In genomic region chr2:23669413-23670244, GRCh38 we compare ENCODE assay signal across 10 cellular contexts.
A peak's percentile ranks its signal among the peaks of the same experiment; 100 is the strongest.
DNase-seq lines count a peak whose midpoint lies in the region; ATAC-seq and TF ChIP-seq lines count a peak whose summit lies in the region.
"Had no signal": no experiment of that assay in that cellular context is flagged by ENCODE, and none has a peak within 500 bp of the region (broad histone marks: within the 10 kb centered on the region; RNA-seq: fewer than 3 reads in every experiment).

No MANE protein-coding gene starts in this region.

- H3K27me3 Mint-ChIP-seq in endothelial cell (ENCODE audit: unreplicated experiment) = peaks cover 21% of the 10 kb centered on the region

- WGBS in ovary, 3 donors = 57 to 60% (median 60%) methylated on average over 22 of the region's 22 CpGs

- H3K27ac ChIP-seq in ovary = peak overlapping the region in 1 of 2 donors; percentile 45
- H3K27ac ChIP-seq: cardiac muscle cell had no signal

- H3K36me3 ChIP-seq in ovary = no peaks in the 10 kb centered on the region
- H3K36me3 ChIP-seq: cardiac muscle cell had no signal

- TF ChIP-seq CTCF in ovary (IDR thresholded peaks at IDR 0.05) (no peak), endothelial cell (IDR thresholded peaks at IDR 0.05; ENCODE audit: unreplicated experiment) (no peak)

- no peak overlapping the region for H3K4me3 Mint-ChIP-seq in endothelial cell (ENCODE audit: unreplicated experiment)
- H3K4me3 Mint-ChIP-seq: memory B cell had no signal

- H3K36me3 Mint-ChIP-seq in endothelial cell (ENCODE audit: low read depth, unreplicated experiment) = peaks cover 15% of the 10 kb centered on the region

- no peak overlapping the region for H3K27ac Mint-ChIP-seq in endothelial cell (ENCODE audit: unreplicated experiment)
- H3K27ac Mint-ChIP-seq: memory B cell had no signal

- no peaks in the 10 kb centered on the region for H3K9me3 ChIP-seq in ovary

- H3K27me3 ChIP-seq in ovary = no peaks in the 10 kb centered on the region
- H3K27me3 ChIP-seq: cardiac muscle cell had no signal

- H3K4me1 ChIP-seq in ovary (ENCODE audit: insufficient read depth) = peaks cover 9% of the 10 kb centered on the region

- TF ChIP-seq EP300 in ovary (IDR thresholded peaks at IDR 0.05) = no peak

- no peaks in the 10 kb centered on the region for H3K9me3 Mint-ChIP-seq in endothelial cell (ENCODE audit: unreplicated experiment)
- H3K9me3 Mint-ChIP-seq: memory B cell had no signal

- H3K4me3 ChIP-seq in ovary = no peak overlapping the region
- H3K4me3 ChIP-seq: cardiac muscle cell had no signal

- DNase-seq in COLO829 (ENCODE audit: low spot score) = peak; percentile 3
- peak; percentile 51 for DNase-seq in glomerular visceral epithelial cell (ENCODE audit: extremely low spot score)
- peak; percentile 81 to 90 (median 89) for DNase-seq in ovary
- DNase-seq in NCI-H187 (lab: John Stamatoyannopoulos, UW) = no peak
- no peak for DNase-seq in endothelial cell (ENCODE audit: low spot score)

- H3K4me1 Mint-ChIP-seq in endothelial cell (ENCODE audit: unreplicated experiment) = peaks cover 8% of the 10 kb centered on the region
- H3K4me1 Mint-ChIP-seq: memory B cell had no signal

- ATAC-seq in SK-N-SH treated with all-trans-retinoic acid at 6 μM for 48 hours = peak; percentile 60
- ATAC-seq in GM21423 (IDR thresholded peaks at IDR 0.05; ENCODE audit: unreplicated experiment) = no peak
- ATAC-seq in HG03460 (IDR thresholded peaks at IDR 0.05; ENCODE audit: unreplicated experiment) = no peak

- intact Hi-C loops in ovary (cut with DNase I) = loop anchor here in 1 of 4 donors (5.0 kb wide), 1 partner anchor 138 kb away; no protein-coding TSS in a partner anchor

- no peak for TF ChIP-seq POLR2A in ovary (IDR thresholded peaks at IDR 0.05)

TF ChIP-seq in SK-N-SH treated with all-trans-retinoic acid at 6 μM for 48 hours, 23 proteins besides CTCF, POLR2A, EP300 and RAD21:
- TF ChIP-seq GLIS3 (CRISPR knock-in tag; IDR thresholded peaks at IDR 0.05) = no peak
- TF ChIP-seq ZFP30 (CRISPR knock-in tag; IDR thresholded peaks at IDR 0.05) = no peak
- no peak for TF ChIP-seq ARNTL (CRISPR knock-in tag; IDR thresholded peaks at IDR 0.05; ENCODE audit: borderline replicate concordance, low read depth)
- peak; percentile 51; the same call in 1 of the 2 replicates for TF ChIP-seq ZFP3 (CRISPR knock-in tag; IDR thresholded peaks at IDR 0.05)
- TF ChIP-seq PATZ1 (CRISPR knock-in tag; IDR thresholded peaks at IDR 0.05; ENCODE audit: borderline replicate concordance) = no peak
- no peak for TF ChIP-seq ZC3H10 (CRISPR knock-in tag; IDR thresholded peaks at IDR 0.05)
- TF ChIP-seq TCF4 (CRISPR knock-in tag; IDR thresholded peaks at IDR 0.05; ENCODE audit: borderline replicate concordance) = peak; percentile 85
- no peak for TF ChIP-seq BACH2 (CRISPR knock-in tag; IDR thresholded peaks at IDR 0.05; ENCODE audit: borderline replicate concordance)
- no peak for TF ChIP-seq RARB (CRISPR knock-in tag; IDR thresholded peaks at IDR 0.05)
- TF ChIP-seq CSDC2 (CRISPR knock-in tag; IDR thresholded peaks at IDR 0.05) = peak; percentile 31; the same call in 1 of the 2 replicates
- peak; percentile 52; the same call in 1 of the 2 replicates for TF ChIP-seq SNAI2 (CRISPR knock-in tag; IDR thresholded peaks at IDR 0.05)
- 0 out of 2 replicates have a peak, but pooled peaks have one; percentile 55 for TF ChIP-seq ZNF565 (CRISPR knock-in tag; conservative IDR thresholded peaks at IDR 0.05; ENCODE audit: low read depth)
- no peak for TF ChIP-seq ESRRG (CRISPR knock-in tag; IDR thresholded peaks at IDR 0.05)
- TF ChIP-seq TOX (CRISPR knock-in tag; IDR thresholded peaks at IDR 0.05; ENCODE audit: borderline replicate concordance) = no peak
- no peak for TF ChIP-seq OSR1 (CRISPR knock-in tag; IDR thresholded peaks at IDR 0.05)
- TF ChIP-seq, protein P1, sequence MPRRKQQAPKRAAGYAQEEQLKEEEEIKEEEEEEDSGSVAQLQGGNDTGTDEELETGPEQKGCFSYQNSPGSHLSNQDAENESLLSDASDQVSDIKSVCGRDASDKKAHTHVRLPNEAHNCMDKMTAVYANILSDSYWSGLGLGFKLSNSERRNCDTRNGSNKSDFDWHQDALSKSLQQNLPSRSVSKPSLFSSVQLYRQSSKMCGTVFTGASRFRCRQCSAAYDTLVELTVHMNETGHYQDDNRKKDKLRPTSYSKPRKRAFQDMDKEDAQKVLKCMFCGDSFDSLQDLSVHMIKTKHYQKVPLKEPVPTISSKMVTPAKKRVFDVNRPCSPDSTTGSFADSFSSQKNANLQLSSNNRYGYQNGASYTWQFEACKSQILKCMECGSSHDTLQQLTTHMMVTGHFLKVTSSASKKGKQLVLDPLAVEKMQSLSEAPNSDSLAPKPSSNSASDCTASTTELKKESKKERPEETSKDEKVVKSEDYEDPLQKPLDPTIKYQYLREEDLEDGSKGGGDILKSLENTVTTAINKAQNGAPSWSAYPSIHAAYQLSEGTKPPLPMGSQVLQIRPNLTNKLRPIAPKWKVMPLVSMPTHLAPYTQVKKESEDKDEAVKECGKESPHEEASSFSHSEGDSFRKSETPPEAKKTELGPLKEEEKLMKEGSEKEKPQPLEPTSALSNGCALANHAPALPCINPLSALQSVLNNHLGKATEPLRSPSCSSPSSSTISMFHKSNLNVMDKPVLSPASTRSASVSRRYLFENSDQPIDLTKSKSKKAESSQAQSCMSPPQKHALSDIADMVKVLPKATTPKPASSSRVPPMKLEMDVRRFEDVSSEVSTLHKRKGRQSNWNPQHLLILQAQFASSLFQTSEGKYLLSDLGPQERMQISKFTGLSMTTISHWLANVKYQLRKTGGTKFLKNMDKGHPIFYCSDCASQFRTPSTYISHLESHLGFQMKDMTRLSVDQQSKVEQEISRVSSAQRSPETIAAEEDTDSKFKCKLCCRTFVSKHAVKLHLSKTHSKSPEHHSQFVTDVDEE (CRISPR knock-in tag; IDR thresholded peaks at IDR 0.05) = peak; percentile 91
- TF ChIP-seq ISL1 (CRISPR knock-in tag; IDR thresholded peaks at IDR 0.05) = no peak; the same call in 1 of the 2 replicates
- TF ChIP-seq CSRNP3 (CRISPR knock-in tag; IDR thresholded peaks at IDR 0.05) = no peak
- TF ChIP-seq, protein P2, sequence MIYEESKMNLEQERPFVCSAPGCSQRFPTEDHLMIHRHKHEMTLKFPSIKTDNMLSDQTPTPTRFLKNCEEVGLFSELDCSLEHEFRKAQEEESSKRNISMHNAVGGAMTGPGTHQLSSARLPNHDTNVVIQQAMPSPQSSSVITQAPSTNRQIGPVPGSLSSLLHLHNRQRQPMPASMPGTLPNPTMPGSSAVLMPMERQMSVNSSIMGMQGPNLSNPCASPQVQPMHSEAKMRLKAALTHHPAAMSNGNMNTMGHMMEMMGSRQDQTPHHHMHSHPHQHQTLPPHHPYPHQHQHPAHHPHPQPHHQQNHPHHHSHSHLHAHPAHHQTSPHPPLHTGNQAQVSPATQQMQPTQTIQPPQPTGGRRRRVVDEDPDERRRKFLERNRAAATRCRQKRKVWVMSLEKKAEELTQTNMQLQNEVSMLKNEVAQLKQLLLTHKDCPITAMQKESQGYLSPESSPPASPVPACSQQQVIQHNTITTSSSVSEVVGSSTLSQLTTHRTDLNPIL (CRISPR knock-in tag; IDR thresholded peaks at IDR 0.05; ENCODE audit: low read depth) = no peak
- TF ChIP-seq PPARA (CRISPR knock-in tag; IDR thresholded peaks at IDR 0.05; ENCODE audit: borderline replicate concordance) = no peak

Comparison
In these comparisons a context has a peak if more than half of its experiments do, and no peak if none do; other contexts are left out.
1. DNase-seq: peak in COLO829 (single experiment), glomerular visceral epithelial cell (single experiment) and ovary (5 of 5); none in NCI-H187 (0 of 2) and endothelial cell (single experiment).